In the genomic region with DNA sequence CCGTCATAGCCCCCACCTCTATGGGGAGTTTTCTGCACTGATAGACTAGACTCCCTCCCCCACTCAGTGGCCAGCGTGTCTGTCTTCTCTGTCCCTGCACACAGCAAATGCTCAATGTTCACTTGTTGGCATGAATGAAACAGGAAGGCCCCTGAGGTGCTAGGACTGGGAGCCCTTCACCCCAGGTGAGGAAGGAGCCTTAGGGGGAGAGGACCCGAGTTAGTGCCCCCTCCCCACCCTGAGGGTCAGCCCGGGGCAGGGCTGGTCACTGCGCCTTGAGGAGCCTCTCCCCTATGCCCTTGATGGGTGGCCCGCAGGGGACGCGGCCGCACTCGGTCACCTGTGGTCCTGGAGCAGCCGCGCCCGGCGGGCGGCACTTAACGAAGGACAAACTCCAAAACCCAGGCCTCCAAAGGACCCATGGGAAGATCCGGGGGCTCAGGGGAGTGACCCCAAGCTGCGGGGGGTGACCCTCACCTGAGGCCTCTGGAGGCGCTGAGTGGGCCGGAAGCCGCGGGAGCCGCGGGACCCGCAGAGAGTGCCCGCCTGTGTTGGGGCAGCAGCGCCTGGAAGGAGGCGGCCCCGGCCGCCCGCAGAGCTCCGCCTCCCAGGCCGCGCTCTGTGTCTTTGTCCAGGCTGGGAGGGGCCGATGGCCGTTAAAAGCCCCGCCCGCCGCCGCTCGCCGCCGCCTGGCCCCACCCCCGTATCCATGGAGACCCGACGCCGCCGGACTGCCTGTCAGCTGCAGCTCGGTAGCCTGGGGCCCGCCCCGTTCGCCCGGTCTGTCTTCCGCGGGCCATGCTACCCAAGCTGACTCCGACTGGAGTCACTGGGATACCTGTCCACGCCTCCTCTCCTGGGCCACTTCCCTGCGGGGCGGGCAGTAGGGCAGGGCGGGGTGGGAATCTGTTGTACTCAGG, we compare ENCODE assay signal across 1 cellular context.
TF ChIP-seq lines count a peak whose summit lies in the region.

No MANE protein-coding gene starts in this region.

TF ChIP-seq in HepG2, 621 proteins besides CTCF, POLR2A, EP300 and RAD21 (continued from another document and continues in another):
- TF ChIP-seq NR2F6 (IDR thresholded peaks at IDR 0.05) (no peak), NR2F6 (CRISPR knock-in tag; IDR thresholded peaks at IDR 0.05) (peak; percentile 7; the same call in 1 of the 2 replicates), ZNF546 (CRISPR knock-in tag; conservative IDR thresholded peaks at IDR 0.05) (no peak; the same call in 1 of the 2 replicates), RFX1 (IDR thresholded peaks at IDR 0.05) (peak; percentile 49), ZNF781 (CRISPR knock-in tag; IDR thresholded peaks at IDR 0.05; ENCODE audit: borderline replicate concordance, not compliant biosample characterization) (no peak), MAZ (IDR thresholded peaks at IDR 0.05; ENCODE audit: borderline replicate concordance, low read depth, low read length) (peak; percentile 57; the same call in 1 of the 2 replicates), MAZ (CRISPR knock-in tag; IDR thresholded peaks at IDR 0.05; ENCODE audit: low read depth) (peak; percentile 39; the same call in 1 of the 2 replicates), NCOA2 (CRISPR knock-in tag; IDR thresholded peaks at IDR 0.05) (no peak), ZNF264 (CRISPR knock-in tag; IDR thresholded peaks at IDR 0.05) (no peak), ZNF44 (CRISPR knock-in tag; IDR thresholded peaks at IDR 0.05) (no peak), RFX3 (CRISPR knock-in tag; IDR thresholded peaks at IDR 0.05) (peak; percentile 83), ZNF30 (CRISPR knock-in tag; IDR thresholded peaks at IDR 0.05) (no peak), ZNF850 (CRISPR knock-in tag; conservative IDR thresholded peaks at IDR 0.05) (no peak), TAF1 (CRISPR knock-in tag; IDR thresholded peaks at IDR 0.05) (peak; percentile 46; the same call in 1 of the 2 replicates), ERF (CRISPR knock-in tag; IDR thresholded peaks at IDR 0.05) (no peak), TBX3 (IDR thresholded peaks at IDR 0.05; ENCODE audit: borderline replicate concordance) (no peak), JUN (CRISPR knock-in tag; IDR thresholded peaks at IDR 0.05) (no peak), PAWR (CRISPR knock-in tag; IDR thresholded peaks at IDR 0.05; ENCODE audit: borderline replicate concordance) (no peak), ZNF441 (CRISPR knock-in tag; IDR thresholded peaks at IDR 0.05; ENCODE audit: borderline replicate concordance) (no peak), SOX5 (CRISPR knock-in tag; IDR thresholded peaks at IDR 0.05; ENCODE audit: borderline replicate concordance) (peak; percentile 11; the same call in 1 of the 2 replicates), SP4 (CRISPR knock-in tag; IDR thresholded peaks at IDR 0.05) (peak; percentile 76), TEAD3 (CRISPR knock-in tag; optimal IDR thresholded peaks at IDR 0.05; ENCODE audit: borderline replicate concordance) (no peak)
- TF ChIP-seq, protein P1, sequence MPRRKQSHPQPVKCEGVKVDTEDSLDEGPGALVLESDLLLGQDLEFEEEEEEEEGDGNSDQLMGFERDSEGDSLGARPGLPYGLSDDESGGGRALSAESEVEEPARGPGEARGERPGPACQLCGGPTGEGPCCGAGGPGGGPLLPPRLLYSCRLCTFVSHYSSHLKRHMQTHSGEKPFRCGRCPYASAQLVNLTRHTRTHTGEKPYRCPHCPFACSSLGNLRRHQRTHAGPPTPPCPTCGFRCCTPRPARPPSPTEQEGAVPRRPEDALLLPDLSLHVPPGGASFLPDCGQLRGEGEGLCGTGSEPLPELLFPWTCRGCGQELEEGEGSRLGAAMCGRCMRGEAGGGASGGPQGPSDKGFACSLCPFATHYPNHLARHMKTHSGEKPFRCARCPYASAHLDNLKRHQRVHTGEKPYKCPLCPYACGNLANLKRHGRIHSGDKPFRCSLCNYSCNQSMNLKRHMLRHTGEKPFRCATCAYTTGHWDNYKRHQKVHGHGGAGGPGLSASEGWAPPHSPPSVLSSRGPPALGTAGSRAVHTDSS (CRISPR knock-in tag; conservative IDR thresholded peaks at IDR 0.05), result no peak
- TF ChIP-seq, protein P2, sequence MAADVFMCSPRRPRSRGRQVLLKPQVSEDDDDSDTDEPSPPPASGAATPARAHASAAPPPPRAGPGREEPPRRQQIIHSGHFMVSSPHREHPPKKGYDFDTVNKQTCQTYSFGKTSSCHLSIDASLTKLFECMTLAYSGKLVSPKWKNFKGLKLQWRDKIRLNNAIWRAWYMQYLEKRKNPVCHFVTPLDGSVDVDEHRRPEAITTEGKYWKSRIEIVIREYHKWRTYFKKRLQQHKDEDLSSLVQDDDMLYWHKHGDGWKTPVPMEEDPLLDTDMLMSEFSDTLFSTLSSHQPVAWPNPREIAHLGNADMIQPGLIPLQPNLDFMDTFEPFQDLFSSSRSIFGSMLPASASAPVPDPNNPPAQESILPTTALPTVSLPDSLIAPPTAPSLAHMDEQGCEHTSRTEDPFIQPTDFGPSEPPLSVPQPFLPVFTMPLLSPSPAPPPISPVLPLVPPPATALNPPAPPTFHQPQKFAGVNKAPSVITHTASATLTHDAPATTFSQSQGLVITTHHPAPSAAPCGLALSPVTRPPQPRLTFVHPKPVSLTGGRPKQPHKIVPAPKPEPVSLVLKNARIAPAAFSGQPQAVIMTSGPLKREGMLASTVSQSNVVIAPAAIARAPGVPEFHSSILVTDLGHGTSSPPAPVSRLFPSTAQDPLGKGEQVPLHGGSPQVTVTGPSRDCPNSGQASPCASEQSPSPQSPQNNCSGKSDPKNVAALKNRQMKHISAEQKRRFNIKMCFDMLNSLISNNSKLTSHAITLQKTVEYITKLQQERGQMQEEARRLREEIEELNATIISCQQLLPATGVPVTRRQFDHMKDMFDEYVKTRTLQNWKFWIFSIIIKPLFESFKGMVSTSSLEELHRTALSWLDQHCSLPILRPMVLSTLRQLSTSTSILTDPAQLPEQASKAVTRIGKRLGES (CRISPR knock-in tag; IDR thresholded peaks at IDR 0.05; ENCODE audit: borderline replicate concordance), result no peak
- TF ChIP-seq, protein P3, sequence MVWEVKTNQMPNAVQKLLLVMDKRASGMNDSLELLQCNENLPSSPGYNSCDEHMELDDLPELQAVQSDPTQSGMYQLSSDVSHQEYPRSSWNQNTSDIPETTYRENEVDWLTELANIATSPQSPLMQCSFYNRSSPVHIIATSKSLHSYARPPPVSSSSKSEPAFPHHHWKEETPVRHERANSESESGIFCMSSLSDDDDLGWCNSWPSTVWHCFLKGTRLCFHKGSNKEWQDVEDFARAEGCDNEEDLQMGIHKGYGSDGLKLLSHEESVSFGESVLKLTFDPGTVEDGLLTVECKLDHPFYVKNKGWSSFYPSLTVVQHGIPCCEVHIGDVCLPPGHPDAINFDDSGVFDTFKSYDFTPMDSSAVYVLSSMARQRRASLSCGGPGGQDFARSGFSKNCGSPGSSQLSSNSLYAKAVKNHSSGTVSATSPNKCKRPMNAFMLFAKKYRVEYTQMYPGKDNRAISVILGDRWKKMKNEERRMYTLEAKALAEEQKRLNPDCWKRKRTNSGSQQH (CRISPR knock-in tag; IDR thresholded peaks at IDR 0.05; ENCODE audit: low read depth), result no peak
- TF ChIP-seq, protein P4, sequence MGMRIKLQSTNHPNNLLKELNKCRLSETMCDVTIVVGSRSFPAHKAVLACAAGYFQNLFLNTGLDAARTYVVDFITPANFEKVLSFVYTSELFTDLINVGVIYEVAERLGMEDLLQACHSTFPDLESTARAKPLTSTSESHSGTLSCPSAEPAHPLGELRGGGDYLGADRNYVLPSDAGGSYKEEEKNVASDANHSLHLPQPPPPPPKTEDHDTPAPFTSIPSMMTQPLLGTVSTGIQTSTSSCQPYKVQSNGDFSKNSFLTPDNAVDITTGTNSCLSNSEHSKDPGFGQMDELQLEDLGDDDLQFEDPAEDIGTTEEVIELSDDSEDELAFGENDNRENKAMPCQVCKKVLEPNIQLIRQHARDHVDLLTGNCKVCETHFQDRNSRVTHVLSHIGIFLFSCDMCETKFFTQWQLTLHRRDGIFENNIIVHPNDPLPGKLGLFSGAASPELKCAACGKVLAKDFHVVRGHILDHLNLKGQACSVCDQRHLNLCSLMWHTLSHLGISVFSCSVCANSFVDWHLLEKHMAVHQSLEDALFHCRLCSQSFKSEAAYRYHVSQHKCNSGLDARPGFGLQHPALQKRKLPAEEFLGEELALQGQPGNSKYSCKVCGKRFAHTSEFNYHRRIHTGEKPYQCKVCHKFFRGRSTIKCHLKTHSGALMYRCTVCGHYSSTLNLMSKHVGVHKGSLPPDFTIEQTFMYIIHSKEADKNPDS (CRISPR knock-in tag; IDR thresholded peaks at IDR 0.05), result no peak
- TF ChIP-seq, protein P5, sequence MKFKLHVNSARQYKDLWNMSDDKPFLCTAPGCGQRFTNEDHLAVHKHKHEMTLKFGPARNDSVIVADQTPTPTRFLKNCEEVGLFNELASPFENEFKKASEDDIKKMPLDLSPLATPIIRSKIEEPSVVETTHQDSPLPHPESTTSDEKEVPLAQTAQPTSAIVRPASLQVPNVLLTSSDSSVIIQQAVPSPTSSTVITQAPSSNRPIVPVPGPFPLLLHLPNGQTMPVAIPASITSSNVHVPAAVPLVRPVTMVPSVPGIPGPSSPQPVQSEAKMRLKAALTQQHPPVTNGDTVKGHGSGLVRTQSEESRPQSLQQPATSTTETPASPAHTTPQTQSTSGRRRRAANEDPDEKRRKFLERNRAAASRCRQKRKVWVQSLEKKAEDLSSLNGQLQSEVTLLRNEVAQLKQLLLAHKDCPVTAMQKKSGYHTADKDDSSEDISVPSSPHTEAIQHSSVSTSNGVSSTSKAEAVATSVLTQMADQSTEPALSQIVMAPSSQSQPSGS (CRISPR knock-in tag; IDR thresholded peaks at IDR 0.05), result no peak
- TF ChIP-seq, protein P6, sequence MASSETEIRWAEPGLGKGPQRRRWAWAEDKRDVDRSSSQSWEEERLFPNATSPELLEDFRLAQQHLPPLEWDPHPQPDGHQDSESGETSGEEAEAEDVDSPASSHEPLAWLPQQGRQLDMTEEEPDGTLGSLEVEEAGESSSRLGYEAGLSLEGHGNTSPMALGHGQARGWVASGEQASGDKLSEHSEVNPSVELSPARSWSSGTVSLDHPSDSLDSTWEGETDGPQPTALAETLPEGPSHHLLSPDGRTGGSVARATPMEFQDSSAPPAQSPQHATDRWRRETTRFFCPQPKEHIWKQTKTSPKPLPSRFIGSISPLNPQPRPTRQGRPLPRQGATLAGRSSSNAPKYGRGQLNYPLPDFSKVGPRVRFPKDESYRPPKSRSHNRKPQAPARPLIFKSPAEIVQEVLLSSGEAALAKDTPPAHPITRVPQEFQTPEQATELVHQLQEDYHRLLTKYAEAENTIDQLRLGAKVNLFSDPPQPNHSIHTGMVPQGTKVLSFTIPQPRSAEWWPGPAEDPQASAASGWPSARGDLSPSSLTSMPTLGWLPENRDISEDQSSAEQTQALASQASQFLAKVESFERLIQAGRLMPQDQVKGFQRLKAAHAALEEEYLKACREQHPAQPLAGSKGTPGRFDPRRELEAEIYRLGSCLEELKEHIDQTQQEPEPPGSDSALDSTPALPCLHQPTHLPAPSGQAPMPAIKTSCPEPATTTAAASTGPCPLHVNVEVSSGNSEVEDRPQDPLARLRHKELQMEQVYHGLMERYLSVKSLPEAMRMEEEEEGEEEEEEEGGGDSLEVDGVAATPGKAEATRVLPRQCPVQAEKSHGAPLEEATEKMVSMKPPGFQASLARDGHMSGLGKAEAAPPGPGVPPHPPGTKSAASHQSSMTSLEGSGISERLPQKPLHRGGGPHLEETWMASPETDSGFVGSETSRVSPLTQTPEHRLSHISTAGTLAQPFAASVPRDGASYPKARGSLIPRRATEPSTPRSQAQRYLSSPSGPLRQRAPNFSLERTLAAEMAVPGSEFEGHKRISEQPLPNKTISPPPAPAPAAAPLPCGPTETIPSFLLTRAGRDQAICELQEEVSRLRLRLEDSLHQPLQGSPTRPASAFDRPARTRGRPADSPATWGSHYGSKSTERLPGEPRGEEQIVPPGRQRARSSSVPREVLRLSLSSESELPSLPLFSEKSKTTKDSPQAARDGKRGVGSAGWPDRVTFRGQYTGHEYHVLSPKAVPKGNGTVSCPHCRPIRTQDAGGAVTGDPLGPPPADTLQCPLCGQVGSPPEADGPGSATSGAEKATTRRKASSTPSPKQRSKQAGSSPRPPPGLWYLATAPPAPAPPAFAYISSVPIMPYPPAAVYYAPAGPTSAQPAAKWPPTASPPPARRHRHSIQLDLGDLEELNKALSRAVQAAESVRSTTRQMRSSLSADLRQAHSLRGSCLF (CRISPR knock-in tag; IDR thresholded peaks at IDR 0.05; ENCODE audit: borderline replicate concordance), result no peak
- TF ChIP-seq, protein P7, sequence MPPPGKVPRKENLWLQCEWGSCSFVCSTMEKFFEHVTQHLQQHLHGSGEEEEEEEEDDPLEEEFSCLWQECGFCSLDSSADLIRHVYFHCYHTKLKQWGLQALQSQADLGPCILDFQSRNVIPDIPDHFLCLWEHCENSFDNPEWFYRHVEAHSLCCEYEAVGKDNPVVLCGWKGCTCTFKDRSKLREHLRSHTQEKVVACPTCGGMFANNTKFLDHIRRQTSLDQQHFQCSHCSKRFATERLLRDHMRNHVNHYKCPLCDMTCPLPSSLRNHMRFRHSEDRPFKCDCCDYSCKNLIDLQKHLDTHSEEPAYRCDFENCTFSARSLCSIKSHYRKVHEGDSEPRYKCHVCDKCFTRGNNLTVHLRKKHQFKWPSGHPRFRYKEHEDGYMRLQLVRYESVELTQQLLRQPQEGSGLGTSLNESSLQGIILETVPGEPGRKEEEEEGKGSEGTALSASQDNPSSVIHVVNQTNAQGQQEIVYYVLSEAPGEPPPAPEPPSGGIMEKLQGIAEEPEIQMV (CRISPR knock-in tag; IDR thresholded peaks at IDR 0.05; ENCODE audit: low read depth), result no peak
- TF ChIP-seq, protein P8, sequence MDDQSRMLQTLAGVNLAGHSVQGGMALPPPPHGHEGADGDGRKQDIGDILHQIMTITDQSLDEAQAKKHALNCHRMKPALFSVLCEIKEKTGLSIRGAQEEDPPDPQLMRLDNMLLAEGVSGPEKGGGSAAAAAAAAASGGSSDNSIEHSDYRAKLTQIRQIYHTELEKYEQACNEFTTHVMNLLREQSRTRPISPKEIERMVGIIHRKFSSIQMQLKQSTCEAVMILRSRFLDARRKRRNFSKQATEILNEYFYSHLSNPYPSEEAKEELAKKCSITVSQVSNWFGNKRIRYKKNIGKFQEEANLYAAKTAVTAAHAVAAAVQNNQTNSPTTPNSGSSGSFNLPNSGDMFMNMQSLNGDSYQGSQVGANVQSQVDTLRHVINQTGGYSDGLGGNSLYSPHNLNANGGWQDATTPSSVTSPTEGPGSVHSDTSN (CRISPR knock-in tag; IDR thresholded peaks at IDR 0.05; ENCODE audit: borderline replicate concordance), result no peak
- TF ChIP-seq, protein P9, sequence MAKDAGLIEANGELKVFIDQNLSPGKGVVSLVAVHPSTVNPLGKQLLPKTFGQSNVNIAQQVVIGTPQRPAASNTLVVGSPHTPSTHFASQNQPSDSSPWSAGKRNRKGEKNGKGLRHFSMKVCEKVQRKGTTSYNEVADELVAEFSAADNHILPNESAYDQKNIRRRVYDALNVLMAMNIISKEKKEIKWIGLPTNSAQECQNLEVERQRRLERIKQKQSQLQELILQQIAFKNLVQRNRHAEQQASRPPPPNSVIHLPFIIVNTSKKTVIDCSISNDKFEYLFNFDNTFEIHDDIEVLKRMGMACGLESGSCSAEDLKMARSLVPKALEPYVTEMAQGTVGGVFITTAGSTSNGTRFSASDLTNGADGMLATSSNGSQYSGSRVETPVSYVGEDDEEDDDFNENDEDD (CRISPR knock-in tag; IDR thresholded peaks at IDR 0.05; ENCODE audit: borderline replicate concordance), result no peak
